Comparison of ENCODE assay signal across 16 cellular contexts in the genomic region with DNA sequence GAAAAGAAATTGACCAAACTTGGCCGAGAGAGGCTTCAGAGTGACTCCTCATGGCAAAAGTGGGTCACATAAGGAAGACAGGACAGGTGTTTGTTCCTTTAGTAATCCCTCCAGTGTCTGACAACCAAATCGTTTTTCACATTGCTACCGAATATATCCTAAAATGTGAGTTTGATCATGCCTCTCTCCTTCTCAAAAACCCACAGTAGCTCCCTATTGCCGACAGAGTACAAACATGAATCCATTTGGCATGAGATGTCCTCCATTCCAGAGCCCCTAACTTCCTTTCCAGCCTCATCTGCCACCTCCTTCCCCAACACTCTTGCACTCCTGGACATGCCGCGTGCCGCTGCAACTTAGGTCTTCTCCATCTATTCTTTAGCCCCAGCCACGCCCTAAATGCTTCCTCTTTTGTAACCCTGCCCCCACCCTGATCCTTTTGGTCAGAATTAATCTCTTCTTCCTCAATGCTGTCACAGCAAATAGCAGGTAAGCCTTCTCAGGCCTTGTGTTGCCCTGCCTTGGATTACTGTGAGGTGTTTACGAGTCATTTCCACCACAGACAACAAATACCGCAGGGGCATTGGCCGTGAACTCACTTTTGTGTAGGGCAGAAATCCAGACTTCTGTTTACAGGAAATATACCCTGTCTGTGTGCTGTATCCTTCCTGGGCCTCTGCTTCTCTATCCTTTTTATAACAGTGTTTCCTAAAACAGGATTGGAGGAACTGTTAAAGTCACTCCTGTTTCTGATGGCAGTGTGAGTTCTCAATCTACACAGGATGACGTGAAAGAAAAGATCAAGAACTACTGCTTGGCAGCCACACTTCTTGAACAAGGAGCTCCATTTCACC.
A peak's percentile ranks its signal among the peaks of the same experiment; 100 is the strongest.
DNase-seq lines count a peak whose midpoint lies in the region; ATAC-seq and TF ChIP-seq lines count a peak whose summit lies in the region.
"Had no signal": no experiment of that assay in that cellular context is flagged by ENCODE, and none has a peak within 500 bp of the region (broad histone marks: within the 10 kb centered on the region; RNA-seq: fewer than 3 reads in every experiment).

No MANE protein-coding gene starts in this region.

- DNase-seq in ELR (ENCODE audit: low read depth) (peak; percentile 57), NCI-H226 (peak; percentile 79), MCF 10A (ENCODE audit: unreplicated experiment) (no peak), mucosa of descending colon (no peak), nucleus accumbens (lab: John Stamatoyannopoulos, UW) (no peak), HFFc6 (no peak)
- DNase-seq: activated CD4-positive, alpha-beta T cell treated with anti-CD3 and anti-CD28 coated beads for 4 hours; brain microvascular endothelial cell; erythroblast; H7; KG1; right cardiac atrium had no signal

- H3K27me3 Mint-ChIP-seq in MCF 10A (ENCODE audit: insufficient read depth, unreplicated experiment), result no peaks in the 10 kb centered on the region
- H3K27me3 Mint-ChIP-seq in HFFc6 (ENCODE audit: insufficient read depth), result peaks cover 32% of the 10 kb centered on the region

- H3K36me3 Mint-ChIP-seq in MCF 10A (ENCODE audit: insufficient read depth, unreplicated experiment), result no peaks in the 10 kb centered on the region
- peaks cover 22% of the 10 kb centered on the region for H3K36me3 Mint-ChIP-seq in HFFc6 (ENCODE audit: low read depth)

- ATAC-seq in mucosa of descending colon, result peak; percentile 79
- ATAC-seq in HG03175 (IDR thresholded peaks at IDR 0.05; ENCODE audit: unreplicated experiment), result no peak
- no peak for ATAC-seq in HG03108 (IDR thresholded peaks at IDR 0.05; ENCODE audit: unreplicated experiment)
- ATAC-seq: right cardiac atrium had no signal

- H3K4me3 Mint-ChIP-seq in MCF 10A (ENCODE audit: unreplicated experiment), result no peak overlapping the region
- H3K4me3 Mint-ChIP-seq in HFFc6, result no peak overlapping the region
- H3K4me3 Mint-ChIP-seq: activated T-helper 1 cell treated with anti-CD3 and anti-CD28 coated beads, Interleukin-12 subunit alpha, Interleukin-12 subunit beta, Interleukin-2, Interleukin-4 antibody, amounts not matched to agents 30 ng/mL and 10 ng/mL and 1 ng/mL, durations not matched to agents 14 hours and 24 hours and 36 hours had no signal

- H3K4me1 Mint-ChIP-seq in MCF 10A (ENCODE audit: insufficient read depth, unreplicated experiment), result peaks cover 10% of the 10 kb centered on the region
- no peaks in the 10 kb centered on the region for H3K4me1 Mint-ChIP-seq in HFFc6 (ENCODE audit: low read depth)

- H3K4me1 ChIP-seq in mucosa of descending colon (ENCODE audit: low read depth), result no peaks in the 10 kb centered on the region
- H3K4me1 ChIP-seq: SJSA1 had no signal

- no peaks in the 10 kb centered on the region for H3K9me3 ChIP-seq in mucosa of descending colon

- H3K9me3 Mint-ChIP-seq in MCF 10A (ENCODE audit: unreplicated experiment) (no peaks in the 10 kb centered on the region), HFFc6 (peaks cover 30% of the 10 kb centered on the region)

- H3K4me3 ChIP-seq in mucosa of descending colon, result no peak overlapping the region
- H3K4me3 ChIP-seq: SJSA1 had no signal

- no peaks in the 10 kb centered on the region for H3K36me3 ChIP-seq in mucosa of descending colon (ENCODE audit: low read depth)
- H3K36me3 ChIP-seq: brain microvascular endothelial cell, SJSA1 had no signal

- TF ChIP-seq CTCF in MCF 10A (IDR thresholded peaks at IDR 0.05; ENCODE audit: unreplicated experiment), result no peak
- no peak for TF ChIP-seq CTCF in mucosa of descending colon (IDR thresholded peaks at IDR 0.05)
- TF ChIP-seq CTCF in HFFc6 (IDR thresholded peaks at IDR 0.05), result no peak

- CTCF ChIA-PET in MCF 10A (lab: Yijun Ruan, JAX), result no interaction called here

- H3K27ac Mint-ChIP-seq in MCF 10A (ENCODE audit: low read depth, unreplicated experiment) (peak overlapping the region; percentile 86), HFFc6 (no peak overlapping the region)
- H3K27ac Mint-ChIP-seq: activated T-helper 1 cell treated with anti-CD3 and anti-CD28 coated beads, Interleukin-12 subunit alpha, Interleukin-12 subunit beta, Interleukin-2, Interleukin-4 antibody, amounts not matched to agents 30 ng/mL and 10 ng/mL and 1 ng/mL, durations not matched to agents 14 hours and 24 hours and 36 hours had no signal

- no TSS peak for BruUV-seq in MCF 10A (replicated peaks; lab: Mats Ljungman, UMichigan)

- intact Hi-C loops in MCF 10A (cut with micrococcal nuclease) (no loop called here), mucosa of descending colon (cut with DNase I, micrococcal nuclease) (no loop called here)

- POLR2A ChIA-PET in MCF 10A (lab: Yijun Ruan, JAX), result interaction anchor here (0.9 to 36.1 kb wide), 4 partner anchors 8 to 86 kb away, joined by 3 to 1703 read pairs (median 8); partner anchors contain the start of gene FTH1

Comparison
In these comparisons a context has a peak if more than half of its experiments do, and no peak if none do; other contexts are left out.
1. DNase-seq: peak in ELR (single experiment) and NCI-H226 (single experiment); none in MCF 10A (single experiment), mucosa of descending colon (0 of 3), nucleus accumbens (0 of 56) and HFFc6 (single experiment).